8 cellular contexts compared by ENCODE assay signal in the genomic region with DNA sequence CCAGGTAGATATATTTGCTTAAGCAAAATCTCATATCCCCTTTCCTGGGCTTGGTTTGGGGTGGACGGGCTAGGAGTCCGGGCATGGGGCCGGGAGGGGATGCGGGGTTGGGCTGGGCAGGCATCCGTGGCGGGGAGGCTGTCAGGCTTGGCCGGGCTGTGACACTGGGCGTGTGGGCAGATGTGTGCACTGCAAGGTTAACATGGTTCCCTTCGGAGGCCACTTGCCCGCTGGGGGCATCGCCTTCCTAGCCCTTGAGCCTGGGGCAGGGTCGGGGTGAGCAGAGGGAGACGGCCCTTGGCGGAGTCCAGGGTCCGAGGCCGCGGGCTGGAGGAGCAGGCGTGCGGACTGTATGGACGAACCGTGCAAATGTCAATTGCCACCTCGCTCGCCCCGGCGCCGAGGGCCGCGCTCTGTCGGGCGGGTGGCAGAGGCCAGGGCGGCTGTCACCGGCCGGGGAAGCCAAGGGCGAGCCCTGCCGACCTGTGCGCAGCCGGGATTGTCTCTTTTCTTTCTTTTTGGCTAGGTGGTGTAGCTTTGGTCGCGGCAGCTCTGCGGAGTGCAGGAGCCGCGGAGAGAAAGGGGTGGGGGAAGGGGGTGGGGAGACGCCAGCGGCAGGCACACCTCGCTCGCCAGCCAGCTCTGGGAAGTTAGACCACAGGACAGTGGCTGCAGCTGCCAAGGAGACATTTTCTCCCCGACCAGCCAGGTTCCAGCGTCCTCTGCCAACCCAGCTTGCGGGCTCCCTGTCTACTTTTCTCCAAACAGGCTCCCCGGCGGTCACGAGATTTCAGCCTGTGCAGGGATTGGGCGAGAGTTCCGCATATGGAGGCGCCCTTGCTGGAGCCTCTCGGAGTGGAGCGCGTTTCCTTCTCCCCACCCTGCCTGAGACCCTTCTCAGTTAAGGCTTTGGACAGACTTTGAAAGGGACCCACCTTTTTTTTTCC. TPM values are rescaled to one million over a fixed set of nuclear protein-coding genes. Genes with fewer than 3 reads are reported as not detected.
DNase-seq lines count a peak whose midpoint lies in the region; ATAC-seq and TF ChIP-seq lines count a peak whose summit lies in the region.

No MANE protein-coding gene starts in this region.

- POLR2A ChIA-PET in AG04450 (lab: Yijun Ruan, JAX), result interaction anchor here (0.7 kb wide), 2 partner anchors 22 to 810 kb away, joined by 3 read pairs; no protein-coding TSS in a partner anchor

- CTCF ChIA-PET in AG04450 (lab: Charles Lee), result interaction anchor here (0.6 to 1.2 kb wide), 3 partner anchors 63 to 853 kb away, joined by 3 to 4 read pairs (median 3); no protein-coding TSS in a partner anchor

- H3K27me3 ChIP-seq in AG04450 (ENCODE audit: control insufficient read depth, insufficient read depth, low read length), result no peaks in the 10 kb centered on the region

- H3K4me3 ChIP-seq in AG04450 (ENCODE audit: low read depth, low read length), result peak overlapping the region; percentile 82

- TF ChIP-seq CTCF in AG04450 (IDR thresholded peaks at IDR 0.05; ENCODE audit: low read depth, low read length), result no peak

- peak overlapping the region; percentile 31 for H3K27ac ChIP-seq in AG04450 (ENCODE audit: low read depth, low read length)

- no peak for DNase-seq in AG04450 (ENCODE audit: low read depth, low spot score)
- peak; percentile 81 for DNase-seq in NCI-H345 (lab: John Stamatoyannopoulos, UW)
- peak; percentile 64 for DNase-seq in activated CD4-positive, CD25-positive, alpha-beta regulatory T cell treated with anti-CD3 and anti-CD28 coated beads, Interleukin-2, amount 50 U/mL, for 72 hours
- peak; percentile 83 for DNase-seq in cerebellum (ENCODE audit: low spot score)
- peak; percentile 40 for DNase-seq in kidney glomerular epithelial cell (lab: John Stamatoyannopoulos, UW)
- DNase-seq in stimulated activated CD4-positive, alpha-beta T cell treated with anti-CD3 and anti-CD28 coated beads, Interleukin-15, amount 100 ng/mL, for 48 hours (ENCODE audit: low read depth in 2 of 2), result peak; percentile 57 to 65

- H3K9me3 ChIP-seq in AG04450 (ENCODE audit: control insufficient read depth, insufficient read depth, low read length), result no peaks in the 10 kb centered on the region

- ATAC-seq in GM18867 (IDR thresholded peaks at IDR 0.05; ENCODE audit: unreplicated experiment), result peak; percentile 35
- ATAC-seq in HG03103 (IDR thresholded peaks at IDR 0.05; ENCODE audit: low read depth, unreplicated experiment), result peak; percentile 26

RNA-seq across cellular contexts. Expression of a gene that starts 1.3 kb away (rescaled TPM):
- polyA plus RNA-seq in AG04450 (2011; rRNA removed), result 33.8 and 39.2 TPM in 2 replicates
- polyA minus RNA-seq in AG04450 (2011; rRNA and poly(A)+ RNA removed), result 54.7 and 57.0 TPM in 2 replicates
- total RNA-seq in cerebellum, result 60.1 TPM
